28 cellular contexts compared by ENCODE assay signal in the genomic region with DNA sequence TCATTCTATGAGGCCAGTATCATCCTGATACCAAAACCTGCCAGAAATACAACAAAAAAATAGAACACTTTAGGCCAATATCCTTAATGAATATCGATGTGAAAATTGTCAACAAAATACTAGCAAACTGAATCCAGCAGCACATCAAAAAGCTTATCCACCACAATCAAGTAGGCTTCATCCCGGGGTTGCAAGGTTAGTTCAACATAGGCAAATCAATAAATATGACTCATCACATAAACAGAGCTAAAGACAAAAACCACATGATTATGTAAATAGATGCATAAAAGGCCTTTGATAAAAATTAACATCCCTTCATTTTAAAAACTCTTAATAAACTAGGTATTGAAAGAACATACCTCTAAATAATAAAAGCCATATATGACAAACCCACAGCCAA.
"Had no signal": no experiment of that assay in that cellular context is flagged by ENCODE, and none has a peak within 500 bp of the region (broad histone marks: within the 10 kb centered on the region; RNA-seq: fewer than 3 reads in every experiment).

No MANE protein-coding gene starts in this region.

- FAIRE-seq: colon, endometrium, endothelial cell of umbilical vein, frontal cortex had no signal

- H3K27ac ChIP-seq: colonic mucosa, coronary artery, dorsolateral prefrontal cortex, epithelial cell of prostate, esophagus muscularis mucosa, esophagus squamous epithelium, foreskin keratinocyte, gastrocnemius medialis, gastroesophageal sphincter, heart left ventricle, heart right ventricle had no signal

- ATAC-seq: effector memory CD8-positive, alpha-beta T cell; esophagus mucosa; foreskin keratinocyte; gastrocnemius medialis; gastroesophageal sphincter; heart left ventricle; heart right ventricle had no signal

- H3K4me1 ChIP-seq: colonic mucosa, esophagus squamous epithelium, foreskin keratinocyte, gastroesophageal sphincter had no signal

- H3K9me3 ChIP-seq: colonic mucosa, gastrocnemius medialis had no signal

- H3K4me3 ChIP-seq: colonic mucosa, coronary artery, dorsolateral prefrontal cortex, esophagus muscularis mucosa, esophagus squamous epithelium, gastrocnemius medialis, gastroesophageal sphincter, heart left ventricle, heart right ventricle had no signal

- H3K36me3 ChIP-seq: colonic mucosa, esophagus muscularis mucosa, esophagus squamous epithelium, gastrocnemius medialis, gastroesophageal sphincter, heart left ventricle, heart right ventricle had no signal

- DNase-seq: colonic mucosa; cortex of kidney; dermis blood vessel endothelial cell; dorsolateral prefrontal cortex; effector CD4-positive, alpha-beta T cell; effector CD8-positive, alpha-beta T cell; effector memory CD4-positive, alpha-beta T cell; effector memory CD8-positive, alpha-beta T cell; endodermal cell; erythroblast; esophagus squamous epithelium; foreskin fibroblast; foreskin keratinocyte; foreskin melanocyte; gastrocnemius medialis; glutamatergic neuron; head of caudate nucleus; heart left ventricle; heart right ventricle had no signal

- H3K27me3 ChIP-seq: colonic mucosa, dorsolateral prefrontal cortex, esophagus muscularis mucosa, esophagus squamous epithelium, foreskin keratinocyte, gastrocnemius medialis, gastroesophageal sphincter, heart left ventricle, heart right ventricle had no signal
